1 cellular context compared by ENCODE assay signal in the genomic region with DNA sequence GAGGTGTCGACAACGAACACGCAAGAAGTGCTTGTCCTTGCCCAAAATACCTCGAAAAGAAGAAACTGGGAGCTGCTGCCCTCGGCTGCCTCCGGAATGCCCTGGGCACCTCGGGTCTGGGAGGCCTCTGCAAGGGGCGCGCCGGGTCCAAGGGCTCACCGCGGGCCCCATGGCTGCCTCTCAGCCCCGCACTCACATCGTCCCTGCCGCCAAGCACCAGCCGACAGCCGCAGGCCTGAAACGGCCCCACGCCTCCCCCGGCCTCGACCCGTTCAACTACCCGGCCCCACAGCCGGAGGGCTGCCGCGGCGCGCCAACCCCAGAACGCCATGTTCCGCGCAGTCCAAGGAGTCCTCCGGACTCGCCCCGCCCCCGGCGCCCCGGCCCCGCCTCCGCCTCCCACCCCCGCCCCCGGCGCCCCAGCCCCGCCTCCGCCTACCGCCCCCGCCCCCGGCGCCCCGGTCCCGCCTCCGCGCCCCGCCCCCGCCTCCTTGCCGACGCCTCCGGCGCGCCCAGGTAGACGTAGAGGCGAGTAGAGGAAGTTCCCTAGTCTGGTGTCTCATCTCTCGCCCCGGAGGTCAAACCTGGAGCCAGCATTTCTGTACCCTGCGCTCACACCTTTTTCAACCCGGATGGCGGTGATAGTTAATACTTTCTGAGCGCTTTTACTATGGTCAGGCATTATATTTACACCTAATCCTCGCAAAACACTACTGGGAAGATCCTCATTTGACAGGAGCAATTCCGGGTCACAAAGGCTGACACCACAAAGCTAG.
TF ChIP-seq lines count a peak whose summit lies in the region.

SIRT3 (minus strand) TSS at position 345 of the 776 bp plus-strand sequence; CDS start at position 331, 14 bp downstream.

TF ChIP-seq in HepG2, 621 proteins besides CTCF, POLR2A, EP300 and RAD21 (continued from another document and continues in another):
- TF ChIP-seq, protein P1, sequence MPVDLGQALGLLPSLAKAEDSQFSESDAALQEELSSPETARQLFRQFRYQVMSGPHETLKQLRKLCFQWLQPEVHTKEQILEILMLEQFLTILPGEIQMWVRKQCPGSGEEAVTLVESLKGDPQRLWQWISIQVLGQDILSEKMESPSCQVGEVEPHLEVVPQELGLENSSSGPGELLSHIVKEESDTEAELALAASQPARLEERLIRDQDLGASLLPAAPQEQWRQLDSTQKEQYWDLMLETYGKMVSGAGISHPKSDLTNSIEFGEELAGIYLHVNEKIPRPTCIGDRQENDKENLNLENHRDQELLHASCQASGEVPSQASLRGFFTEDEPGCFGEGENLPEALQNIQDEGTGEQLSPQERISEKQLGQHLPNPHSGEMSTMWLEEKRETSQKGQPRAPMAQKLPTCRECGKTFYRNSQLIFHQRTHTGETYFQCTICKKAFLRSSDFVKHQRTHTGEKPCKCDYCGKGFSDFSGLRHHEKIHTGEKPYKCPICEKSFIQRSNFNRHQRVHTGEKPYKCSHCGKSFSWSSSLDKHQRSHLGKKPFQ (CRISPR knock-in tag; IDR thresholded peaks at IDR 0.05; ENCODE audit: insufficient replicate concordance) = peak; percentile 36
- TF ChIP-seq SNAI1 (CRISPR knock-in tag; IDR thresholded peaks at IDR 0.05; ENCODE audit: borderline replicate concordance) (peak; percentile 59; the same call in 1 of the 2 replicates), ZNF629 (CRISPR knock-in tag; conservative IDR thresholded peaks at IDR 0.05) (no peak), ZHX1 (CRISPR knock-in tag; IDR thresholded peaks at IDR 0.05; ENCODE audit: low read depth) (no peak), ZMYM4 (CRISPR knock-in tag; IDR thresholded peaks at IDR 0.05) (0 out of 2 replicates have a peak, but pooled peaks have one; percentile 24), TCF7 (IDR thresholded peaks at IDR 0.05; ENCODE audit: low read depth) (no peak), TSC22D2 (CRISPR knock-in tag; IDR thresholded peaks at IDR 0.05; ENCODE audit: borderline replicate concordance) (no peak), ZNF674 (CRISPR knock-in tag; IDR thresholded peaks at IDR 0.05; ENCODE audit: low read depth) (no peak), MAFK (conservative IDR thresholded peaks at IDR 0.05 in 1 of 2, IDR thresholded peaks at IDR 0.05 in 1 of 2; ENCODE audit: low read length in 2 of 2) (no peak), MTA1 (CRISPR knock-in tag; IDR thresholded peaks at IDR 0.05; ENCODE audit: borderline replicate concordance) (peak; percentile 63; the same call in 1 of the 2 replicates), HDAC2 (CRISPR knock-in tag; IDR thresholded peaks at IDR 0.05) (no peak), EED (CRISPR knock-in tag; IDR thresholded peaks at IDR 0.05) (no peak), ZNF207 (IDR thresholded peaks at IDR 0.05; ENCODE audit: borderline replicate concordance) (no peak), JARID2 (CRISPR knock-in tag; IDR thresholded peaks at IDR 0.05; ENCODE audit: insufficient replicate concordance) (no peak), ZBTB7B (CRISPR knock-in tag; IDR thresholded peaks at IDR 0.05) (peak; percentile 62; the same call in 1 of the 2 replicates), FOXA3 (CRISPR knock-in tag; IDR thresholded peaks at IDR 0.05) (0 out of 2 replicates have a peak, but pooled peaks have one; percentile 9), MIER3 (CRISPR knock-in tag; IDR thresholded peaks at IDR 0.05; ENCODE audit: borderline replicate concordance) (no peak), HIVEP1 (CRISPR knock-in tag; IDR thresholded peaks at IDR 0.05) (no peak), ZNF30 (CRISPR knock-in tag; IDR thresholded peaks at IDR 0.05) (no peak), SIN3A (IDR thresholded peaks at IDR 0.05; ENCODE audit: borderline replicate concordance, low read depth, low read length) (peak; percentile 75; the same call in 1 of the 2 replicates), ZNF431 (CRISPR knock-in tag; IDR thresholded peaks at IDR 0.05; ENCODE audit: borderline replicate concordance, low read depth) (0 out of 2 replicates have a peak, but pooled peaks have one; percentile 63), SNAPC2 (CRISPR knock-in tag; IDR thresholded peaks at IDR 0.05) (no peak), ZNF775 (CRISPR knock-in tag; IDR thresholded peaks at IDR 0.05; ENCODE audit: borderline replicate concordance) (no peak), RFX1 (IDR thresholded peaks at IDR 0.05) (no peak), ETV5 (CRISPR knock-in tag; IDR thresholded peaks at IDR 0.05; ENCODE audit: borderline replicate concordance) (0 out of 2 replicates have a peak, but pooled peaks have one; percentile 8), HMGXB3 (CRISPR knock-in tag; IDR thresholded peaks at IDR 0.05; ENCODE audit: borderline replicate concordance) (no peak; the same call in 1 of the 2 replicates), ZBTB7A (CRISPR knock-in tag; IDR thresholded peaks at IDR 0.05) (no peak), ZBTB20 (CRISPR knock-in tag; IDR thresholded peaks at IDR 0.05; ENCODE audit: borderline replicate concordance, low read depth) (peak; percentile 52), MAFF (IDR thresholded peaks at IDR 0.05; ENCODE audit: low read depth, low read length) (no peak), RAD51 (IDR thresholded peaks at IDR 0.05; ENCODE audit: borderline replicate concordance) (no peak), ZKSCAN8 (CRISPR knock-in tag; IDR thresholded peaks at IDR 0.05; ENCODE audit: borderline replicate concordance) (no peak), NKX3-1 (CRISPR knock-in tag; IDR thresholded peaks at IDR 0.05) (peak; percentile 65; the same call in 1 of the 2 replicates), ZNF383 (CRISPR knock-in tag; IDR thresholded peaks at IDR 0.05; ENCODE audit: borderline replicate concordance) (no peak), ZNF234 (CRISPR knock-in tag; conservative IDR thresholded peaks at IDR 0.05) (0 out of 2 replicates have a peak, but pooled peaks have one; percentile 56), SMAD3 (CRISPR knock-in tag; IDR thresholded peaks at IDR 0.05) (no peak), KLF6 (CRISPR knock-in tag; IDR thresholded peaks at IDR 0.05) (no peak), TBX3 (IDR thresholded peaks at IDR 0.05; ENCODE audit: borderline replicate concordance) (peak; percentile 15; the same call in 1 of the 2 replicates), HOXA7 (CRISPR knock-in tag; IDR thresholded peaks at IDR 0.05) (no peak; the same call in 1 of the 2 replicates), ZNF768 (CRISPR knock-in tag; IDR thresholded peaks at IDR 0.05) (no peak; the same call in 1 of the 2 replicates), GATAD1 (CRISPR knock-in tag; IDR thresholded peaks at IDR 0.05) (no peak), ATF2 (CRISPR knock-in tag; IDR thresholded peaks at IDR 0.05) (no peak; the same call in 1 of the 2 replicates), HES4 (CRISPR knock-in tag; IDR thresholded peaks at IDR 0.05; ENCODE audit: borderline replicate concordance) (peak; percentile 94)
- TF ChIP-seq, protein P2, sequence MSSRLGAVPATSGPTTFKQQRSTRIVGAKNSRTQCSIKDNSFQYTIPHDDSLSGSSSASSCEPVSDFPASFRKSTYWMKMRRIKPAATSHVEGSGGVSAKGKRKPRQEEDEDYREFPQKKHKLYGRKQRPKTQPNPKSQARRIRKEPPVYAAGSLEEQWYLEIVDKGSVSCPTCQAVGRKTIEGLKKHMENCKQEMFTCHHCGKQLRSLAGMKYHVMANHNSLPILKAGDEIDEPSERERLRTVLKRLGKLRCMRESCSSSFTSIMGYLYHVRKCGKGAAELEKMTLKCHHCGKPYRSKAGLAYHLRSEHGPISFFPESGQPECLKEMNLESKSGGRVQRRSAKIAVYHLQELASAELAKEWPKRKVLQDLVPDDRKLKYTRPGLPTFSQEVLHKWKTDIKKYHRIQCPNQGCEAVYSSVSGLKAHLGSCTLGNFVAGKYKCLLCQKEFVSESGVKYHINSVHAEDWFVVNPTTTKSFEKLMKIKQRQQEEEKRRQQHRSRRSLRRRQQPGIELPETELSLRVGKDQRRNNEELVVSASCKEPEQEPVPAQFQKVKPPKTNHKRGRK (CRISPR knock-in tag; IDR thresholded peaks at IDR 0.05) = no peak
- TF ChIP-seq, protein P3, sequence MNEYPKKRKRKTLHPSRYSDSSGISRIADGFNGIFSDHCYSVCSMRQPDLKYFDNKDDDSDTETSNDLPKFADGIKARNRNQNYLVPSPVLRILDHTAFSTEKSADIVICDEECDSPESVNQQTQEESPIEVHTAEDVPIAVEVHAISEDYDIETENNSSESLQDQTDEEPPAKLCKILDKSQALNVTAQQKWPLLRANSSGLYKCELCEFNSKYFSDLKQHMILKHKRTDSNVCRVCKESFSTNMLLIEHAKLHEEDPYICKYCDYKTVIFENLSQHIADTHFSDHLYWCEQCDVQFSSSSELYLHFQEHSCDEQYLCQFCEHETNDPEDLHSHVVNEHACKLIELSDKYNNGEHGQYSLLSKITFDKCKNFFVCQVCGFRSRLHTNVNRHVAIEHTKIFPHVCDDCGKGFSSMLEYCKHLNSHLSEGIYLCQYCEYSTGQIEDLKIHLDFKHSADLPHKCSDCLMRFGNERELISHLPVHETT (CRISPR knock-in tag; conservative IDR thresholded peaks at IDR 0.05) = no peak
- TF ChIP-seq, protein P4, sequence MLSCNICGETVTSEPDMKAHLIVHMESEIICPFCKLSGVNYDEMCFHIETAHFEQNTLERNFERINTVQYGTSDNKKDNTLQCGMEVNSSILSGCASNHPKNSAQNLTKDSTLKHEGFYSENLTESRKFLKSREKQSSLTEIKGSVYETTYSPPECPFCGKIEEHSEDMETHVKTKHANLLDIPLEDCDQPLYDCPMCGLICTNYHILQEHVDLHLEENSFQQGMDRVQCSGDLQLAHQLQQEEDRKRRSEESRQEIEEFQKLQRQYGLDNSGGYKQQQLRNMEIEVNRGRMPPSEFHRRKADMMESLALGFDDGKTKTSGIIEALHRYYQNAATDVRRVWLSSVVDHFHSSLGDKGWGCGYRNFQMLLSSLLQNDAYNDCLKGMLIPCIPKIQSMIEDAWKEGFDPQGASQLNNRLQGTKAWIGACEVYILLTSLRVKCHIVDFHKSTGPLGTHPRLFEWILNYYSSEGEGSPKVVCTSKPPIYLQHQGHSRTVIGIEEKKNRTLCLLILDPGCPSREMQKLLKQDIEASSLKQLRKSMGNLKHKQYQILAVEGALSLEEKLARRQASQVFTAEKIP (CRISPR knock-in tag; IDR thresholded peaks at IDR 0.05; ENCODE audit: borderline replicate concordance) = no peak
- TF ChIP-seq, protein P5, sequence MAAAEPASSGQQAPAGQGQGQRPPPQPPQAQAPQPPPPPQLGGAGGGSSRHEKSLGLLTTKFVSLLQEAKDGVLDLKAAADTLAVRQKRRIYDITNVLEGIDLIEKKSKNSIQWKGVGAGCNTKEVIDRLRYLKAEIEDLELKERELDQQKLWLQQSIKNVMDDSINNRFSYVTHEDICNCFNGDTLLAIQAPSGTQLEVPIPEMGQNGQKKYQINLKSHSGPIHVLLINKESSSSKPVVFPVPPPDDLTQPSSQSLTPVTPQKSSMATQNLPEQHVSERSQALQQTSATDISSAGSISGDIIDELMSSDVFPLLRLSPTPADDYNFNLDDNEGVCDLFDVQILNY (CRISPR knock-in tag; conservative IDR thresholded peaks at IDR 0.05) = no peak
